ENCODE assay signal across 1 cellular context in the genomic region with DNA sequence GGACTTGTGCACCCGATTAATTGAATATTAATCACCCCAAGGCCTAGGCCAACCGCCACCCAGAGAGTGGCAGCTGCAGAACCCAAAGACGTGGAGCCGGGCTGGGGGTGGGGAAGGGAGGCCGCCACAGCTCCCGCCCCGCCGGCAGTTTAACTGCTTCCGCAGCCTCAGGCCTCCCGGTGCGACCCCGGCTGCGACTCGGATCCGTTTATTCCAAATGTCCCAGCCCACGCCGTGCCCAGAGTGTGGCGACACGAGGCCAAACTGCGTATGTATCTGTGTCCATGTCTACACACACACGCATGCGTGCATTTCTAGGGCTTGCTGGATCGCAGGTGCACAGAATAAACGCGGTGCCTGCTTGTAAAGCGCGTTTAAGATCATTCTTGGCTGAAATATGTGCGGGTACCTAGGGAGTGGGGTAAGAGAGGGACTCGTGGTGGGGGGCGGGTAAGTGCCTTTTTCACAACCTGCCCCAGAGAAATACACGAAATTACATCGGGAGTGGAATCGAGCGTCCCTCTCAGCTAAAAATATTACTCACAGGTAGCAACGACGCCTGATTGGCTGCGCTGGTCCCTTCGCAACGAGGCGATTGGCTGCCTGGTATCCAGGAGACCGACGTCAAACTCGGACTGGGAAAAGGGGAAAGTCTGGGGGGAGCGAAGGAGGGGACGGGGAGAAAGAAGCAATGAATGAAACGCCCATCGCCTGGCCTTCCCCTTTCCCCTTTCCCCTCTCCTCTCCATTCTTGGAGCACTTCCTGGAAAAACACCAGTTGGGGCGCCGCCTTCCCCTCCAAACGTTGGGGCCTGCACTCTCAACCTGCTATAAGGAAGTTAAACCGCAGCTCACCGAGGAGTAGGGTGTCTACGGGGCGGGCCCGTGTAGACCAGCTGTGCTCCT.
TF ChIP-seq lines count a peak whose summit lies in the region.

No MANE protein-coding gene starts in this region.

TF ChIP-seq in K562, 482 proteins besides CTCF, POLR2A, EP300 and RAD21 (continued from another document and continues in another):
- TF ChIP-seq, protein P1, sequence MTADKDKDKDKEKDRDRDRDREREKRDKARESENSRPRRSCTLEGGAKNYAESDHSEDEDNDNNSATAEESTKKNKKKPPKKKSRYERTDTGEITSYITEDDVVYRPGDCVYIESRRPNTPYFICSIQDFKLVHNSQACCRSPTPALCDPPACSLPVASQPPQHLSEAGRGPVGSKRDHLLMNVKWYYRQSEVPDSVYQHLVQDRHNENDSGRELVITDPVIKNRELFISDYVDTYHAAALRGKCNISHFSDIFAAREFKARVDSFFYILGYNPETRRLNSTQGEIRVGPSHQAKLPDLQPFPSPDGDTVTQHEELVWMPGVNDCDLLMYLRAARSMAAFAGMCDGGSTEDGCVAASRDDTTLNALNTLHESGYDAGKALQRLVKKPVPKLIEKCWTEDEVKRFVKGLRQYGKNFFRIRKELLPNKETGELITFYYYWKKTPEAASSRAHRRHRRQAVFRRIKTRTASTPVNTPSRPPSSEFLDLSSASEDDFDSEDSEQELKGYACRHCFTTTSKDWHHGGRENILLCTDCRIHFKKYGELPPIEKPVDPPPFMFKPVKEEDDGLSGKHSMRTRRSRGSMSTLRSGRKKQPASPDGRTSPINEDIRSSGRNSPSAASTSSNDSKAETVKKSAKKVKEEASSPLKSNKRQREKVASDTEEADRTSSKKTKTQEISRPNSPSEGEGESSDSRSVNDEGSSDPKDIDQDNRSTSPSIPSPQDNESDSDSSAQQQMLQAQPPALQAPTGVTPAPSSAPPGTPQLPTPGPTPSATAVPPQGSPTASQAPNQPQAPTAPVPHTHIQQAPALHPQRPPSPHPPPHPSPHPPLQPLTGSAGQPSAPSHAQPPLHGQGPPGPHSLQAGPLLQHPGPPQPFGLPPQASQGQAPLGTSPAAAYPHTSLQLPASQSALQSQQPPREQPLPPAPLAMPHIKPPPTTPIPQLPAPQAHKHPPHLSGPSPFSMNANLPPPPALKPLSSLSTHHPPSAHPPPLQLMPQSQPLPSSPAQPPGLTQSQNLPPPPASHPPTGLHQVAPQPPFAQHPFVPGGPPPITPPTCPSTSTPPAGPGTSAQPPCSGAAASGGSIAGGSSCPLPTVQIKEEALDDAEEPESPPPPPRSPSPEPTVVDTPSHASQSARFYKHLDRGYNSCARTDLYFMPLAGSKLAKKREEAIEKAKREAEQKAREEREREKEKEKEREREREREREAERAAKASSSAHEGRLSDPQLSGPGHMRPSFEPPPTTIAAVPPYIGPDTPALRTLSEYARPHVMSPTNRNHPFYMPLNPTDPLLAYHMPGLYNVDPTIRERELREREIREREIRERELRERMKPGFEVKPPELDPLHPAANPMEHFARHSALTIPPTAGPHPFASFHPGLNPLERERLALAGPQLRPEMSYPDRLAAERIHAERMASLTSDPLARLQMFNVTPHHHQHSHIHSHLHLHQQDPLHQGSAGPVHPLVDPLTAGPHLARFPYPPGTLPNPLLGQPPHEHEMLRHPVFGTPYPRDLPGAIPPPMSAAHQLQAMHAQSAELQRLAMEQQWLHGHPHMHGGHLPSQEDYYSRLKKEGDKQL (CRISPR knock-in tag; IDR thresholded peaks at IDR 0.05; ENCODE audit: borderline replicate concordance) = no peak
- TF ChIP-seq ZNF12 (CRISPR knock-in tag; IDR thresholded peaks at IDR 0.05) = no peak; the same call in 1 of the 2 replicates
- TF ChIP-seq, protein P2, sequence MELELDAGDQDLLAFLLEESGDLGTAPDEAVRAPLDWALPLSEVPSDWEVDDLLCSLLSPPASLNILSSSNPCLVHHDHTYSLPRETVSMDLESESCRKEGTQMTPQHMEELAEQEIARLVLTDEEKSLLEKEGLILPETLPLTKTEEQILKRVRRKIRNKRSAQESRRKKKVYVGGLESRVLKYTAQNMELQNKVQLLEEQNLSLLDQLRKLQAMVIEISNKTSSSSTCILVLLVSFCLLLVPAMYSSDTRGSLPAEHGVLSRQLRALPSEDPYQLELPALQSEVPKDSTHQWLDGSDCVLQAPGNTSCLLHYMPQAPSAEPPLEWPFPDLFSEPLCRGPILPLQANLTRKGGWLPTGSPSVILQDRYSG (tag; conservative IDR thresholded peaks at IDR 0.05; ENCODE audit: low read depth) = no peak
- TF ChIP-seq, protein P3, sequence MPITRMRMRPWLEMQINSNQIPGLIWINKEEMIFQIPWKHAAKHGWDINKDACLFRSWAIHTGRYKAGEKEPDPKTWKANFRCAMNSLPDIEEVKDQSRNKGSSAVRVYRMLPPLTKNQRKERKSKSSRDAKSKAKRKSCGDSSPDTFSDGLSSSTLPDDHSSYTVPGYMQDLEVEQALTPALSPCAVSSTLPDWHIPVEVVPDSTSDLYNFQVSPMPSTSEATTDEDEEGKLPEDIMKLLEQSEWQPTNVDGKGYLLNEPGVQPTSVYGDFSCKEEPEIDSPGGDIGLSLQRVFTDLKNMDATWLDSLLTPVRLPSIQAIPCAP (CRISPR knock-in tag; IDR thresholded peaks at IDR 0.05; ENCODE audit: borderline replicate concordance) = 0 out of 2 replicates have a peak, but pooled peaks have one; percentile 46
- TF ChIP-seq, protein P4, sequence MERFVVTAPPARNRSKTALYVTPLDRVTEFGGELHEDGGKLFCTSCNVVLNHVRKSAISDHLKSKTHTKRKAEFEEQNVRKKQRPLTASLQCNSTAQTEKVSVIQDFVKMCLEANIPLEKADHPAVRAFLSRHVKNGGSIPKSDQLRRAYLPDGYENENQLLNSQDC (CRISPR knock-in tag; IDR thresholded peaks at IDR 0.05) = no peak
- TF ChIP-seq ASH1L (IDR thresholded peaks at IDR 0.05; ENCODE audit: borderline replicate concordance, low read depth, partially characterized antibody) = peak; percentile 75
- no peak for TF ChIP-seq NR4A1 (CRISPR knock-in tag; IDR thresholded peaks at IDR 0.05)
- TF ChIP-seq NR4A1 (tag; IDR thresholded peaks at IDR 0.05) = 0 out of 2 replicates have a peak, but pooled peaks have one; percentile 25
- peak; percentile 44; the same call in 1 of the 2 replicates for TF ChIP-seq ZBTB1 (CRISPR knock-in tag; IDR thresholded peaks at IDR 0.05; ENCODE audit: borderline replicate concordance, low read depth)
- TF ChIP-seq CREB1 (IDR thresholded peaks at IDR 0.05) = no peak
- peak; percentile 79 for TF ChIP-seq CREB1 (CRISPR knock-in tag; IDR thresholded peaks at IDR 0.05)
- 0 out of 2 replicates have a peak, but pooled peaks have one; percentile 9 for TF ChIP-seq SMC3 (conservative IDR thresholded peaks at IDR 0.05; ENCODE audit: insufficient read depth, low read depth, low read length)
- TF ChIP-seq ELF4 (CRISPR knock-in tag; IDR thresholded peaks at IDR 0.05) = peak; percentile 71
- TF ChIP-seq NR1H2 (CRISPR knock-in tag; IDR thresholded peaks at IDR 0.05) = peak; percentile 59; the same call in 1 of the 2 replicates
- no peak for TF ChIP-seq ZZZ3 (IDR thresholded peaks at IDR 0.05)
- TF ChIP-seq, protein P5, sequence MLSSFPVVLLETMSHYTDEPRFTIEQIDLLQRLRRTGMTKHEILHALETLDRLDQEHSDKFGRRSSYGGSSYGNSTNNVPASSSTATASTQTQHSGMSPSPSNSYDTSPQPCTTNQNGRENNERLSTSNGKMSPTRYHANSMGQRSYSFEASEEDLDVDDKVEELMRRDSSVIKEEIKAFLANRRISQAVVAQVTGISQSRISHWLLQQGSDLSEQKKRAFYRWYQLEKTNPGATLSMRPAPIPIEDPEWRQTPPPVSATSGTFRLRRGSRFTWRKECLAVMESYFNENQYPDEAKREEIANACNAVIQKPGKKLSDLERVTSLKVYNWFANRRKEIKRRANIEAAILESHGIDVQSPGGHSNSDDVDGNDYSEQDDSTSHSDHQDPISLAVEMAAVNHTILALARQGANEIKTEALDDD (IDR thresholded peaks at IDR 0.05) = no peak
- peak; percentile 70; the same call in 1 of the 2 replicates for TF ChIP-seq SPI1 (IDR thresholded peaks at IDR 0.05; ENCODE audit: borderline replicate concordance, low read depth, low read length)
- TF ChIP-seq, protein P6, sequence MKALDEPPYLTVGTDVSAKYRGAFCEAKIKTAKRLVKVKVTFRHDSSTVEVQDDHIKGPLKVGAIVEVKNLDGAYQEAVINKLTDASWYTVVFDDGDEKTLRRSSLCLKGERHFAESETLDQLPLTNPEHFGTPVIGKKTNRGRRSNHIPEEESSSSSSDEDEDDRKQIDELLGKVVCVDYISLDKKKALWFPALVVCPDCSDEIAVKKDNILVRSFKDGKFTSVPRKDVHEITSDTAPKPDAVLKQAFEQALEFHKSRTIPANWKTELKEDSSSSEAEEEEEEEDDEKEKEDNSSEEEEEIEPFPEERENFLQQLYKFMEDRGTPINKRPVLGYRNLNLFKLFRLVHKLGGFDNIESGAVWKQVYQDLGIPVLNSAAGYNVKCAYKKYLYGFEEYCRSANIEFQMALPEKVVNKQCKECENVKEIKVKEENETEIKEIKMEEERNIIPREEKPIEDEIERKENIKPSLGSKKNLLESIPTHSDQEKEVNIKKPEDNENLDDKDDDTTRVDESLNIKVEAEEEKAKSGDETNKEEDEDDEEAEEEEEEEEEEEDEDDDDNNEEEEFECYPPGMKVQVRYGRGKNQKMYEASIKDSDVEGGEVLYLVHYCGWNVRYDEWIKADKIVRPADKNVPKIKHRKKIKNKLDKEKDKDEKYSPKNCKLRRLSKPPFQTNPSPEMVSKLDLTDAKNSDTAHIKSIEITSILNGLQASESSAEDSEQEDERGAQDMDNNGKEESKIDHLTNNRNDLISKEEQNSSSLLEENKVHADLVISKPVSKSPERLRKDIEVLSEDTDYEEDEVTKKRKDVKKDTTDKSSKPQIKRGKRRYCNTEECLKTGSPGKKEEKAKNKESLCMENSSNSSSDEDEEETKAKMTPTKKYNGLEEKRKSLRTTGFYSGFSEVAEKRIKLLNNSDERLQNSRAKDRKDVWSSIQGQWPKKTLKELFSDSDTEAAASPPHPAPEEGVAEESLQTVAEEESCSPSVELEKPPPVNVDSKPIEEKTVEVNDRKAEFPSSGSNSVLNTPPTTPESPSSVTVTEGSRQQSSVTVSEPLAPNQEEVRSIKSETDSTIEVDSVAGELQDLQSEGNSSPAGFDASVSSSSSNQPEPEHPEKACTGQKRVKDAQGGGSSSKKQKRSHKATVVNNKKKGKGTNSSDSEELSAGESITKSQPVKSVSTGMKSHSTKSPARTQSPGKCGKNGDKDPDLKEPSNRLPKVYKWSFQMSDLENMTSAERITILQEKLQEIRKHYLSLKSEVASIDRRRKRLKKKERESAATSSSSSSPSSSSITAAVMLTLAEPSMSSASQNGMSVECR (CRISPR knock-in tag; IDR thresholded peaks at IDR 0.05) = 0 out of 2 replicates have a peak, but pooled peaks have one; percentile 48
- TF ChIP-seq, protein P7, sequence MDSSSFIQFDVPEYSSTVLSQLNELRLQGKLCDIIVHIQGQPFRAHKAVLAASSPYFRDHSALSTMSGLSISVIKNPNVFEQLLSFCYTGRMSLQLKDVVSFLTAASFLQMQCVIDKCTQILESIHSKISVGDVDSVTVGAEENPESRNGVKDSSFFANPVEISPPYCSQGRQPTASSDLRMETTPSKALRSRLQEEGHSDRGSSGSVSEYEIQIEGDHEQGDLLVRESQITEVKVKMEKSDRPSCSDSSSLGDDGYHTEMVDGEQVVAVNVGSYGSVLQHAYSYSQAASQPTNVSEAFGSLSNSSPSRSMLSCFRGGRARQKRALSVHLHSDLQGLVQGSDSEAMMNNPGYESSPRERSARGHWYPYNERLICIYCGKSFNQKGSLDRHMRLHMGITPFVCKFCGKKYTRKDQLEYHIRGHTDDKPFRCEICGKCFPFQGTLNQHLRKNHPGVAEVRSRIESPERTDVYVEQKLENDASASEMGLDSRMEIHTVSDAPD (CRISPR knock-in tag; IDR thresholded peaks at IDR 0.05) = no peak
- no peak for TF ChIP-seq HNRNPK (IDR thresholded peaks at IDR 0.05; ENCODE audit: low read depth, low read length, poor library complexity, severe bottlenecking)
- TF ChIP-seq, protein P8, sequence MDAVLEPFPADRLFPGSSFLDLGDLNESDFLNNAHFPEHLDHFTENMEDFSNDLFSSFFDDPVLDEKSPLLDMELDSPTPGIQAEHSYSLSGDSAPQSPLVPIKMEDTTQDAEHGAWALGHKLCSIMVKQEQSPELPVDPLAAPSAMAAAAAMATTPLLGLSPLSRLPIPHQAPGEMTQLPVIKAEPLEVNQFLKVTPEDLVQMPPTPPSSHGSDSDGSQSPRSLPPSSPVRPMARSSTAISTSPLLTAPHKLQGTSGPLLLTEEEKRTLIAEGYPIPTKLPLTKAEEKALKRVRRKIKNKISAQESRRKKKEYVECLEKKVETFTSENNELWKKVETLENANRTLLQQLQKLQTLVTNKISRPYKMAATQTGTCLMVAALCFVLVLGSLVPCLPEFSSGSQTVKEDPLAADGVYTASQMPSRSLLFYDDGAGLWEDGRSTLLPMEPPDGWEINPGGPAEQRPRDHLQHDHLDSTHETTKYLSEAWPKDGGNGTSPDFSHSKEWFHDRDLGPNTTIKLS (IDR thresholded peaks at IDR 0.05; ENCODE audit: borderline replicate concordance, low read depth) = peak; percentile 41; the same call in 1 of the 2 replicates
- TF ChIP-seq FOXA1 (IDR thresholded peaks at IDR 0.05; ENCODE audit: borderline replicate concordance) = no peak
- TF ChIP-seq ARID1B (IDR thresholded peaks at IDR 0.05) = 0 out of 2 replicates have a peak, but pooled peaks have one; percentile 39
- TF ChIP-seq ETV5 (CRISPR knock-in tag; IDR thresholded peaks at IDR 0.05; ENCODE audit: low read depth) = no peak; the same call in 1 of the 2 replicates
- TF ChIP-seq, protein P9, sequence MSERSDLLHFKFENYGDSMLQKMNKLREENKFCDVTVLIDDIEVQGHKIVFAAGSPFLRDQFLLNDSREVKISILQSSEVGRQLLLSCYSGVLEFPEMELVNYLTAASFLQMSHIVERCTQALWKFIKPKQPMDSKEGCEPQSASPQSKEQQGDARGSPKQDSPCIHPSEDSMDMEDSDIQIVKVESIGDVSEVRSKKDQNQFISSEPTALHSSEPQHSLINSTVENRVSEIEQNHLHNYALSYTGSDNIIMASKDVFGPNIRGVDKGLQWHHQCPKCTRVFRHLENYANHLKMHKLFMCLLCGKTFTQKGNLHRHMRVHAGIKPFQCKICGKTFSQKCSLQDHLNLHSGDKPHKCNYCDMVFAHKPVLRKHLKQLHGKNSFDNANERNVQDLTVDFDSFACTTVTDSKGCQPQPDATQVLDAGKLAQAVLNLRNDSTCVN (CRISPR knock-in tag; IDR thresholded peaks at IDR 0.05) = peak; percentile 53; the same call in 1 of the 2 replicates
- 0 out of 2 replicates have a peak, but pooled peaks have one; percentile 30 for TF ChIP-seq DIDO1 (tag; IDR thresholded peaks at IDR 0.05; ENCODE audit: low read depth)
- 0 out of 4 replicates have a peak, but pooled peaks of 1 of the 2 experiments have one; percentile 6 for TF ChIP-seq NONO (IDR thresholded peaks at IDR 0.05; ENCODE audit: low read depth in 2 of 2, low read length in 1 of 2)
- no peak for TF ChIP-seq BHLHE40 (IDR thresholded peaks at IDR 0.05; ENCODE audit: low read length)
- TF ChIP-seq, protein P10, sequence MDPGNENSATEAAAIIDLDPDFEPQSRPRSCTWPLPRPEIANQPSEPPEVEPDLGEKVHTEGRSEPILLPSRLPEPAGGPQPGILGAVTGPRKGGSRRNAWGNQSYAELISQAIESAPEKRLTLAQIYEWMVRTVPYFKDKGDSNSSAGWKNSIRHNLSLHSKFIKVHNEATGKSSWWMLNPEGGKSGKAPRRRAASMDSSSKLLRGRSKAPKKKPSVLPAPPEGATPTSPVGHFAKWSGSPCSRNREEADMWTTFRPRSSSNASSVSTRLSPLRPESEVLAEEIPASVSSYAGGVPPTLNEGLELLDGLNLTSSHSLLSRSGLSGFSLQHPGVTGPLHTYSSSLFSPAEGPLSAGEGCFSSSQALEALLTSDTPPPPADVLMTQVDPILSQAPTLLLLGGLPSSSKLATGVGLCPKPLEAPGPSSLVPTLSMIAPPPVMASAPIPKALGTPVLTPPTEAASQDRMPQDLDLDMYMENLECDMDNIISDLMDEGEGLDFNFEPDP (CRISPR knock-in tag; IDR thresholded peaks at IDR 0.05) = no peak
- TF ChIP-seq ZNF143 (CRISPR knock-in tag; IDR thresholded peaks at IDR 0.05) = peak; percentile 53; the same call in 1 of the 2 replicates
